Comparison of ENCODE assay signal across 22 cellular contexts in the genomic region with DNA sequence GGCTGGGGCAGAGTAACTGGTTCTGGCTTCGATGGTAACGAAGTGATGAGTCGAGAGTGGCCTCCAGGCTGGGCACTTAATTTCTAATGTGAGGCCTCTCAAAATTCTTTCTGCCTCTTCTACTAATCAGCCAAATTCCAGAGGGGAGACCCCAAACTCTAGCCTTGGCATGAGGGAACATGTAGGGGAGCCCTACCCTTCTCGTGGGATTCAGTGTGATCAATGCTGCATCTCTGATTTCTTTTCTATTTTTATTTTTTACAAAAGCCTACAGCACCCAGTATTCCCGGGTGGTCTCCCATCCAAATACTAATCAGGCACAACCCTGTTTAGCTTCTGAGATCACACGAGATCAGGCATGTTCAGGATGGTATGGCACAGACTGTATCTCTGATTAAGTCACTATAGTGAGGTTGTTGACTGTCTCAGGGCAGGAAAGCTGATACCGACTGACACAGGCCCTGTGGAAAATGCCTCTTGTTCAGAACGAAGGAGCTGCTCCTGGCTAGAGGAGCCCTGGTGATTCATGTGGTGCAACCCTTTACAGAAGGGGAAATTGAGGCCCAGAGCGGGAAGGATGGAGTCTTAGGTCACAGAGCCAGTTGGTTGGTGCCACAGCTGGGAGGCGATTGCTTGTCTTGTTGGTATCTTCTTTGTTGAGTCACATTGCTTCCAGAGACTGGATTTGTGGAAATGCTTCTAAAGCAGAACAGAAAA.
DNase-seq lines count a peak whose midpoint lies in the region; ATAC-seq and TF ChIP-seq lines count a peak whose summit lies in the region.
"Had no signal": no experiment of that assay in that cellular context is flagged by ENCODE, and none has a peak within 500 bp of the region (broad histone marks: within the 10 kb centered on the region; RNA-seq: fewer than 3 reads in every experiment).

No MANE protein-coding gene starts in this region.

- ATAC-seq in natural killer cell treated with Interleukin-12 subunit alpha and Interleukin-12 subunit beta and Interleukin-15 and Interleukin-18, amount 100 ng/mL, for 72 hours = no peak
- ATAC-seq in natural killer cell = no peak
- ATAC-seq in HG03378 (IDR thresholded peaks at IDR 0.05; ENCODE audit: unreplicated experiment) = no peak
- ATAC-seq: activated CD4-positive, CD25-positive, alpha-beta regulatory T cell treated with anti-CD3 and anti-CD28 coated beads, Interleukin-2, amount 50 U/mL, for 24 hours; CD8-positive, alpha-beta T cell; stimulated activated memory B cell treated with anti-CD40 and anti-IgM and Interleukin-4, amounts not matched to agents 10 μg/mL and 1 μg/mL and 100 μg/mL, for 72 hours had no signal

- H3K27ac ChIP-seq in coronary artery (no peak overlapping the region), neural progenitor cell (no peak overlapping the region)
- H3K27ac ChIP-seq: PC-9, SJCRH30, thyroid gland had no signal

- DNase-seq in natural killer cell treated with Interleukin-12 subunit alpha and Interleukin-12 subunit beta and Interleukin-15 and Interleukin-18, amount 100 ng/mL, for 72 hours (ENCODE audit: low spot score) = peak; percentile 55
- DNase-seq in natural killer cell = no peak
- DNase-seq in coronary artery (ENCODE audit: low spot score) = peak; percentile 58
- no peak for DNase-seq in neural progenitor cell (ENCODE audit: low spot score)
- DNase-seq in midbrain (lab: John Stamatoyannopoulos, UW) = no peak
- DNase-seq in NCI-H510A (lab: John Stamatoyannopoulos, UW) = no peak
- no peak for DNase-seq in NCI-H2107 (lab: John Stamatoyannopoulos, UW)
- DNase-seq: activated gamma-delta T cell; EL; mesenchymal stem cell; NCI-H1105 treated with DMSO at 0.1 percent for 48 hours; PC-9; SJCRH30; stimulated activated CD4-positive, alpha-beta T cell treated with anti-CD3 and anti-CD28 coated beads, Interleukin-15, amount 100 ng/mL, for 24 hours; thyroid gland had no signal

- H3K9me3 Mint-ChIP-seq in natural killer cell treated with Interleukin-12 subunit alpha and Interleukin-12 subunit beta and Interleukin-15 and Interleukin-18, amount 100 ng/mL, for 72 hours = no peaks in the 10 kb centered on the region
- H3K9me3 Mint-ChIP-seq in natural killer cell = no peaks in the 10 kb centered on the region
- no peaks in the 10 kb centered on the region for H3K9me3 Mint-ChIP-seq in neural progenitor cell
- H3K9me3 Mint-ChIP-seq: CD8-positive, alpha-beta T cell; central memory CD8-positive, alpha-beta T cell; stimulated activated memory B cell treated with anti-CD40 and anti-IgM and Interleukin-4, amounts not matched to agents 10 μg/mL and 1 μg/mL and 100 μg/mL, for 72 hours; T-helper 2 cell treated with Interferon-gamma antibody and Interleukin-4, amounts not matched to agents 5 μg/mL and 100 μg/mL, for 36 hours had no signal

- H3K4me1 Mint-ChIP-seq in natural killer cell treated with Interleukin-12 subunit alpha and Interleukin-12 subunit beta and Interleukin-15 and Interleukin-18, amount 100 ng/mL, for 72 hours (ENCODE audit: low read depth in 2 of 2) = no peaks in the 10 kb centered on the region
- H3K4me1 Mint-ChIP-seq in natural killer cell (no peaks in the 10 kb centered on the region), neural progenitor cell (peaks cover 40% of the 10 kb centered on the region)
- H3K4me1 Mint-ChIP-seq: central memory CD8-positive, alpha-beta T cell had no signal

- H3F3A ChIP-seq in neural progenitor cell (ENCODE audit: low read depth) = no peaks in the 10 kb centered on the region

- no peaks in the 10 kb centered on the region for H4K20me1 ChIP-seq in neural progenitor cell (ENCODE audit: low read depth)

- no peak overlapping the region for H2AFZ ChIP-seq in neural progenitor cell (replicated peaks)
- H2AFZ ChIP-seq: PC-9 had no signal

- H3K27me3 ChIP-seq in neural progenitor cell = no peaks in the 10 kb centered on the region
- H3K27me3 ChIP-seq: adrenal gland, SJCRH30, thyroid gland had no signal

- no peak overlapping the region for H3K4me2 ChIP-seq in neural progenitor cell
- H3K4me2 ChIP-seq: PC-9 had no signal

- no peaks in the 10 kb centered on the region for H3K9me3 ChIP-seq in neural progenitor cell (ENCODE audit: low read depth)
- H3K9me3 ChIP-seq: adrenal gland, SJCRH30, thyroid gland had no signal

- no peaks in the 10 kb centered on the region for H3K79me2 ChIP-seq in neural progenitor cell (ENCODE audit: low read depth)

- H3K4me3 ChIP-seq in coronary artery = no peak overlapping the region
- H3K4me3 ChIP-seq in neural progenitor cell = no peak overlapping the region
- H3K4me3 ChIP-seq: adrenal gland, PC-9, SJCRH30, thyroid gland had no signal

- no peaks in the 10 kb centered on the region for H3K36me3 ChIP-seq in neural progenitor cell
- H3K36me3 ChIP-seq: adrenal gland, SJCRH30, thyroid gland had no signal

- no peak overlapping the region for H3K27ac Mint-ChIP-seq in natural killer cell treated with Interleukin-12 subunit alpha and Interleukin-12 subunit beta and Interleukin-15 and Interleukin-18, amount 100 ng/mL, for 72 hours
- H3K27ac Mint-ChIP-seq in natural killer cell (no peak overlapping the region), neural progenitor cell (peak overlapping the region; percentile 59)
- H3K27ac Mint-ChIP-seq: CD8-positive, alpha-beta T cell; stimulated activated memory B cell treated with anti-CD40 and anti-IgM and Interleukin-4, amounts not matched to agents 10 μg/mL and 1 μg/mL and 100 μg/mL, for 72 hours; T-helper 2 cell treated with Interferon-gamma antibody and Interleukin-4, amounts not matched to agents 5 μg/mL and 100 μg/mL, for 36 hours had no signal

- H3K36me3 Mint-ChIP-seq in natural killer cell treated with Interleukin-12 subunit alpha and Interleukin-12 subunit beta and Interleukin-15 and Interleukin-18, amount 100 ng/mL, for 72 hours = no peaks in the 10 kb centered on the region
- H3K36me3 Mint-ChIP-seq in natural killer cell (no peaks in the 10 kb centered on the region), neural progenitor cell (no peaks in the 10 kb centered on the region)
- H3K36me3 Mint-ChIP-seq: CD8-positive, alpha-beta T cell; stimulated activated memory B cell treated with anti-CD40 and anti-IgM and Interleukin-4, amounts not matched to agents 10 μg/mL and 1 μg/mL and 100 μg/mL, for 72 hours had no signal

- no peak overlapping the region for H3K4me3 Mint-ChIP-seq in natural killer cell treated with Interleukin-12 subunit alpha and Interleukin-12 subunit beta and Interleukin-15 and Interleukin-18, amount 100 ng/mL, for 72 hours
- H3K4me3 Mint-ChIP-seq in natural killer cell (no peak overlapping the region), neural progenitor cell (no peak overlapping the region)
- H3K4me3 Mint-ChIP-seq: CD8-positive, alpha-beta T cell; central memory CD8-positive, alpha-beta T cell; stimulated activated memory B cell treated with anti-CD40 and anti-IgM and Interleukin-4, amounts not matched to agents 10 μg/mL and 1 μg/mL and 100 μg/mL, for 72 hours; T-helper 2 cell treated with Interferon-gamma antibody and Interleukin-4, amounts not matched to agents 5 μg/mL and 100 μg/mL, for 36 hours had no signal

- intact Hi-C loops in natural killer cell (cut with micrococcal nuclease) = no loop called here

- TF ChIP-seq CTCF in natural killer cell (IDR thresholded peaks at IDR 0.05) = no peak
- no peak for TF ChIP-seq CTCF in coronary artery (IDR thresholded peaks at IDR 0.05)
- no peak for TF ChIP-seq CTCF in neural progenitor cell (IDR thresholded peaks at IDR 0.05)

- peaks cover 8% of the 10 kb centered on the region for H3K4me1 ChIP-seq in neural progenitor cell
- H3K4me1 ChIP-seq: SJCRH30 had no signal

- H3K27me3 Mint-ChIP-seq in natural killer cell treated with Interleukin-12 subunit alpha and Interleukin-12 subunit beta and Interleukin-15 and Interleukin-18, amount 100 ng/mL, for 72 hours = peaks cover 0 to 3% of the 10 kb centered on the region in 2 donors
- H3K27me3 Mint-ChIP-seq in natural killer cell (ENCODE audit: low read depth in 2 of 2) (no peaks in the 10 kb centered on the region), neural progenitor cell (ENCODE audit: insufficient read depth, low read depth) (peaks cover 5% of the 10 kb centered on the region)

- no peak overlapping the region for H3K9ac ChIP-seq in neural progenitor cell

Comparison
In these comparisons a context has a peak if more than half of its experiments do, and no peak if none do; other contexts are left out.
1. DNase-seq: peak in natural killer cell treated with Interleukin-12 subunit alpha and Interleukin-12 subunit beta and Interleukin-15 and Interleukin-18, amount 100 ng/mL, for 72 hours (single experiment) and coronary artery (single experiment); none in natural killer cell (single experiment), neural progenitor cell (single experiment), midbrain (single experiment), NCI-H510A (single experiment) and NCI-H2107 (single experiment).